Comparison of ENCODE assay signal across 27 cellular contexts in the genomic region with DNA sequence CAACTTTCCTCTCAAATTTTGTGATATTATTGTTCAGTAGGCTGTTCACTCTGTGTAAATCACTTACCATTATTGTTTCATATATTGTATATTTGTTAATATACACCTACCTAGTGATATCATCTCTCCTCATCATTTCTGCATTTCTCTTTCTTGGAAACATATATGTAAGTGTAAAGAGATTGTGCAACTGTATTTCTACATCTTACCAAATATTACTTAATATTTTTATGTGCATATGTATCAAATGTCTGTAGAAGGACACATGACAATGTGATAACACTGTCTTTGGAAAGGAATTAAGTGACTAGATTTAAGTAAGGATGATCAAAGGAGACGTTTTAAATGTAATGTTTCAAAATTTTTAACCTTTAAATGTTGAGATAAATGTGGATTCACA.
"Had no signal": no experiment of that assay in that cellular context is flagged by ENCODE, and none has a peak within 500 bp of the region (broad histone marks: within the 10 kb centered on the region; RNA-seq: fewer than 3 reads in every experiment).

No MANE protein-coding gene starts in this region.

- H3K4me3 Mint-ChIP-seq: naive thymus-derived CD8-positive, alpha-beta T cell; nephron; neural crest cell; stimulated activated effector memory CD8-positive, alpha-beta T cell treated with anti-CD3 and anti-CD28 coated beads, Interleukin-12 subunit alpha, Interleukin-12 subunit beta, amount 100 ng/mL, for 72 hours; stimulated activated naive CD8-positive, alpha-beta T cell treated with anti-CD3 and anti-CD28 coated beads, Interleukin-15, Interleukin-2, amounts not matched to agents 100 ng/mL and 50 ng/mL, for 24 hours had no signal

- H3K4me1 Mint-ChIP-seq: naive thymus-derived CD8-positive, alpha-beta T cell; nephron; neural crest cell; stimulated activated effector memory CD8-positive, alpha-beta T cell treated with anti-CD3 and anti-CD28 coated beads, Interleukin-12 subunit alpha, Interleukin-12 subunit beta, amount 100 ng/mL, for 72 hours had no signal

- H3K36me3 Mint-ChIP-seq: stimulated activated effector memory CD8-positive, alpha-beta T cell treated with anti-CD3 and anti-CD28 coated beads, Interleukin-12 subunit alpha, Interleukin-12 subunit beta, amount 100 ng/mL, for 72 hours had no signal

- H3K27ac Mint-ChIP-seq: nephron; stimulated activated effector memory CD8-positive, alpha-beta T cell treated with anti-CD3 and anti-CD28 coated beads, Interleukin-12 subunit alpha, Interleukin-12 subunit beta, amount 100 ng/mL, for 72 hours; stimulated activated naive CD8-positive, alpha-beta T cell treated with anti-CD3 and anti-CD28 coated beads, Interleukin-15, Interleukin-2, amounts not matched to agents 100 ng/mL and 50 ng/mL, for 24 hours had no signal

- FAIRE-seq: keratinocyte, pancreas, small intestine, urothelium cell line had no signal

- DNase-seq: left colon; left lung; lower lobe of right lung; mammary epithelial cell; mesenchymal stem cell; naive thymus-derived CD8-positive, alpha-beta T cell; nucleus accumbens; pancreas; retina; right cardiac atrium; sigmoid colon; small intestine; spleen; stimulated activated CD4-positive, alpha-beta T cell treated with anti-CD3 and anti-CD28 coated beads, Interleukin-4, amount 100 ng/mL, for 24 hours; stimulated activated naive CD4-positive, alpha-beta T cell; tibial artery; trophoblast cell; upper lobe of right lung had no signal

- ATAC-seq: left colon; left lung; lower lobe of right lung; naive thymus-derived CD8-positive, alpha-beta T cell; pancreas; right cardiac atrium; stimulated activated effector memory CD8-positive, alpha-beta T cell treated with anti-CD3 and anti-CD28 coated beads, Interleukin-12 subunit alpha, Interleukin-12 subunit beta, amount 100 ng/mL, for 72 hours; upper lobe of right lung had no signal

- H3K4me3 ChIP-seq: left lung, lower lobe of right lung, pancreas, prostate gland, sigmoid colon, spleen, suprapubic skin, thoracic aorta, tibial artery, upper lobe of right lung had no signal
